9 cellular contexts compared by ENCODE assay signal in the genomic region with DNA sequence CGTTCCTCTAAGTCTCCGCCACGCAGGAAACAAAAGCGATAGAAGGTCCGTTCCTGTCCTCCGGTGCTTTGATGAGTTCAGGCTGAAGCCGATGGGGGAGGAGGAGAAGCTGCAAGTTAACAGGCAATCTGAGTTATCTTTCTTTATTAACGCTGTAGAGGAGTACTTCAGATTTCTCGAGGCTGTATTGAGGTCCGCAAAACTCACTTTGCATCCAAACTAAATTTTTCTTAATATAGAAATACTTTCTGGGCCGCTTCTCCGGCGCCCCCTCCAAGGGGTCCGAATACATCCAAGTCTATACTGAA. TPM values are rescaled to one million over a fixed set of nuclear protein-coding genes. Genes with fewer than 3 reads are reported as not detected.
DNase-seq lines count a peak whose midpoint lies in the region; ATAC-seq and TF ChIP-seq lines count a peak whose summit lies in the region.
"Had no signal": no experiment of that assay in that cellular context is flagged by ENCODE, and none has a peak within 500 bp of the region (broad histone marks: within the 10 kb centered on the region; RNA-seq: fewer than 3 reads in every experiment).

No MANE protein-coding gene starts in this region.

- H3K27me3 ChIP-seq in GM06990 (replicated peaks; ENCODE audit: control insufficient read depth, insufficient read depth, low read length) (no peaks in the 10 kb centered on the region; the same call in none of the 2 replicates), WERI-Rb-1 (ENCODE audit: insufficient read depth, low read depth, severe bottlenecking) (peaks cover 53% of the 10 kb centered on the region), right cardiac atrium (ENCODE audit: control insufficient read depth, insufficient read depth) (no peaks in the 10 kb centered on the region)

- no peaks in the 10 kb centered on the region for H3K36me3 ChIP-seq in GM06990 (ENCODE audit: control insufficient read depth, insufficient read depth, low read length)
- no peaks in the 10 kb centered on the region for H3K36me3 ChIP-seq in WERI-Rb-1

- H3K4me3 ChIP-seq in GM06990 (replicated peaks; ENCODE audit: low read depth, low read length): peak overlapping the region; percentile 66
- peak overlapping the region; percentile 47 for H3K4me3 ChIP-seq in WERI-Rb-1 (ENCODE audit: low read depth, low read length)
- H3K4me3 ChIP-seq in right cardiac atrium (ENCODE audit: low read length): peak overlapping the region; percentile 50
- peak overlapping the region; percentile 44 for H3K4me3 ChIP-seq in retinal pigment epithelial cell (ENCODE audit: low read length)

- intact Hi-C loops in right cardiac atrium (cut with DNase I): no loop called here

- H3K9me3 ChIP-seq in WERI-Rb-1 (ENCODE audit: severe bottlenecking): no peaks in the 10 kb centered on the region
- no peaks in the 10 kb centered on the region for H3K9me3 ChIP-seq in right cardiac atrium (ENCODE audit: control insufficient read depth, low read length)

- no peak overlapping the region for H3K27ac ChIP-seq in WERI-Rb-1
- H3K27ac ChIP-seq in right cardiac atrium (ENCODE audit: low read length): no peak overlapping the region

- TF ChIP-seq CTCF in GM06990 (IDR thresholded peaks at IDR 0.05; ENCODE audit: insufficient read depth, low read length, poor library complexity, severe bottlenecking) (no peak), WERI-Rb-1 (IDR thresholded peaks at IDR 0.05; ENCODE audit: low read depth, low read length) (no peak), retinal pigment epithelial cell (conservative IDR thresholded peaks at IDR 0.05; ENCODE audit: low read depth, low read length) (no peak)

- DNase-seq in GM06990 (ENCODE audit: extremely low read depth, insufficient read length) (no peak), WERI-Rb-1 (no peak), right cardiac atrium (no peak), retinal pigment epithelial cell (ENCODE audit: low read depth) (no peak), NCI-H446 (lab: John Stamatoyannopoulos, UW) (no peak), SIG-M5 (lab: John Stamatoyannopoulos, UW) (no peak)
- DNase-seq: SW 1271 had no signal

- ATAC-seq in right cardiac atrium (no peak), GM19395 (IDR thresholded peaks at IDR 0.05; ENCODE audit: unreplicated experiment) (no peak), HG03280 (IDR thresholded peaks at IDR 0.05; ENCODE audit: unreplicated experiment) (no peak)

- 29% methylated on average over 14 of the region's 14 CpGs for whole genome bisulfite sequencing in right cardiac atrium

- no peaks in the 10 kb centered on the region for H3K4me1 ChIP-seq in right cardiac atrium (ENCODE audit: control insufficient read depth, insufficient read depth, low read length)

RNA-seq across cellular contexts. Expression of gene SOWAHB, which starts 0.4 kb away (rescaled TPM):
- not detected for total RNA-seq in right cardiac atrium
- not detected for polyA plus RNA-seq in right cardiac atrium

RNA-seq across cellular contexts. Expression of gene SEPTIN11, which starts 51.2 kb away (rescaled TPM):
- total RNA-seq in right cardiac atrium: 10 to 100 TPM; 31.5 to 50.1 (median 32.8) TPM
- 16.7 TPM for polyA plus RNA-seq in right cardiac atrium
